ENCODE assay signal across 17 cellular contexts in the genomic region with DNA sequence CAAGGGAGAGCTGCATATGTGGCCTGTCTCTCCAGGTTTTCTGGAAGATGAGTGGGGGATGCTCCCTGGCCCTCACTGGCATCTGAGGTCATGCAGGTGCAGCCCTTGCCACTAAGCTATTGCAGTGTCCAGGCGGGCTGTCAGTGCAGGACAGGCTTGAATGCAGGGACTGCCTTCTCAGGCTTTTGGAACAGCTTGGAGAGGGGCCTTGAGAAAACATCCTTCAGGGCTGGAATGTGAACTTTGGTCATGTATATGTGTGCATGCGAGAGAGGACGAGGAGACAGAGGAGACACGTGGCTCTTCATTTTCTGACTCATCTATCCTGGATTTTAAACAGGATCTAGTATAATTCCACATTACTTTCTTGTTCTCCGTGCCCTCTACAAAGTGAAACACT.
DNase-seq lines count a peak whose midpoint lies in the region; ATAC-seq and TF ChIP-seq lines count a peak whose summit lies in the region.
"Had no signal": no experiment of that assay in that cellular context is flagged by ENCODE, and none has a peak within 500 bp of the region (broad histone marks: within the 10 kb centered on the region; RNA-seq: fewer than 3 reads in every experiment).

No MANE protein-coding gene starts in this region.

- H3K4me1 ChIP-seq in smooth muscle cell (ENCODE audit: low read depth) (peaks cover 15% of the 10 kb centered on the region), uterus (no peaks in the 10 kb centered on the region), tibial nerve (no peaks in the 10 kb centered on the region)

- no peaks in the 10 kb centered on the region for H3K36me3 ChIP-seq in smooth muscle cell (ENCODE audit: low read depth)
- no peaks in the 10 kb centered on the region for H3K36me3 ChIP-seq in uterus
- no peaks in the 10 kb centered on the region for H3K36me3 ChIP-seq in tibial nerve
- H3K36me3 ChIP-seq: adrenal gland, BLaER1, ovary had no signal

- no peak overlapping the region for H3K9ac ChIP-seq in smooth muscle cell (ENCODE audit: low read depth)
- H3K9ac ChIP-seq: BLaER1 had no signal

- no peak for ATAC-seq in activated CD4-positive, CD25-positive, alpha-beta regulatory T cell treated with anti-CD3 and anti-CD28 coated beads, Interleukin-2, amount 50 U/mL, for 24 hours

- TF ChIP-seq EP300 in tibial nerve (IDR thresholded peaks at IDR 0.05) = no peak

- peak overlapping the region; percentile 87 for H3K27ac ChIP-seq in smooth muscle cell (ENCODE audit: low read depth)
- no peak overlapping the region for H3K27ac ChIP-seq in uterus
- H3K27ac ChIP-seq in tibial nerve = no peak overlapping the region
- H3K27ac ChIP-seq: adrenal gland, BLaER1, ovary, PC-9 had no signal

- H3K79me2 ChIP-seq in smooth muscle cell (ENCODE audit: low read depth) = no peaks in the 10 kb centered on the region

- H4K20me1 ChIP-seq in smooth muscle cell (ENCODE audit: low read depth) = no peaks in the 10 kb centered on the region
- H4K20me1 ChIP-seq: BLaER1 had no signal

- peak overlapping the region; percentile 68 for H3K4me2 ChIP-seq in smooth muscle cell
- H3K4me2 ChIP-seq: BLaER1, PC-9 had no signal

- TF ChIP-seq CTCF in fibroblast of mammary gland (conservative IDR thresholded peaks at IDR 0.05; ENCODE audit: control insufficient read depth, insufficient read depth, low read depth, low read length) (no peak), smooth muscle cell (IDR thresholded peaks at IDR 0.05; ENCODE audit: borderline replicate concordance, insufficient read depth, poor library complexity, severe bottlenecking) (no peak), uterus (IDR thresholded peaks at IDR 0.05) (no peak), tibial nerve (IDR thresholded peaks at IDR 0.05) (no peak)

- no peak overlapping the region for H3K4me3 ChIP-seq in fibroblast of mammary gland (ENCODE audit: control insufficient read depth, low read depth, low read length)
- H3K4me3 ChIP-seq in smooth muscle cell = no peak overlapping the region
- no peak overlapping the region for H3K4me3 ChIP-seq in uterus
- H3K4me3 ChIP-seq in tibial nerve = no peak overlapping the region
- H3K4me3 ChIP-seq: adrenal gland, BLaER1, ovary, PC-9 had no signal

- no peak overlapping the region for H2AFZ ChIP-seq in smooth muscle cell (ENCODE audit: low read depth)
- H2AFZ ChIP-seq: PC-9 had no signal

- intact Hi-C loops in uterus (cut with DNase I; ENCODE audit: low total_unique reads) = no loop called here

- WGBS in smooth muscle cell (ENCODE audit: low lambda C conversion rate) = 20% methylated on average over 5 of the region's 5 CpGs
- 59 to 62% methylated on average over 5 of the region's 5 CpGs for WGBS in tibial nerve, 2 donors

- H3F3A ChIP-seq in smooth muscle cell (ENCODE audit: low read depth) = no peaks in the 10 kb centered on the region

- TF ChIP-seq POLR2A in uterus (IDR thresholded peaks at IDR 0.05) (no peak), tibial nerve (IDR thresholded peaks at IDR 0.05) (no peak)

- H3K27me3 ChIP-seq in smooth muscle cell (ENCODE audit: low read depth) (no peaks in the 10 kb centered on the region), uterus (no peaks in the 10 kb centered on the region), tibial nerve (peaks cover 0 to 6% of the 10 kb centered on the region in 2 donors)
- H3K27me3 ChIP-seq: adrenal gland, BLaER1, ovary had no signal

- H3K9me3 ChIP-seq in smooth muscle cell (replicated peaks; ENCODE audit: low read depth) = no peaks in the 10 kb centered on the region
- H3K9me3 ChIP-seq in uterus = no peaks in the 10 kb centered on the region
- H3K9me3 ChIP-seq in tibial nerve = no peaks in the 10 kb centered on the region
- H3K9me3 ChIP-seq: adrenal gland, BLaER1, ovary had no signal

- peak; percentile 33 for DNase-seq in activated effector memory CD4-positive, alpha-beta T cell treated with anti-CD3 and anti-CD28 coated beads, Interleukin-2, amount 50 U/mL, for 16 hours
- no peak for DNase-seq in activated effector memory CD4-positive, alpha-beta T cell treated with Interleukin-2 at 50 U/mL for 16 hours
- peak; percentile 86 for DNase-seq in RPMI7951 (ENCODE audit: low read depth)
- DNase-seq in fibroblast of mammary gland (ENCODE audit: low read depth) = peak; percentile 67
- no peak for DNase-seq in smooth muscle cell (lab: John Stamatoyannopoulos, UW; ENCODE audit: unreplicated experiment)
- no peak for DNase-seq in uterus
- no peak for DNase-seq in tibial nerve (ENCODE audit: low spot score in 2 of 2)
- DNase-seq: effector CD4-positive, alpha-beta T cell; GF-D8; hypothalamus; Karpas-422; ovary; PC-9; stimulated activated CD4-positive, alpha-beta T cell treated with anti-CD3 and anti-CD28 coated beads, Interleukin-1b, Interleukin-23, amount 100 ng/mL, for 48 hours had no signal

Comparison
In these comparisons a context has a peak if more than half of its experiments do, and no peak if none do; other contexts are left out.
1. DNase-seq: peak in activated effector memory CD4-positive, alpha-beta T cell treated with anti-CD3 and anti-CD28 coated beads, Interleukin-2, amount 50 U/mL, for 16 hours (single experiment), RPMI7951 (single experiment) and fibroblast of mammary gland (single experiment); none in activated effector memory CD4-positive, alpha-beta T cell treated with Interleukin-2 at 50 U/mL for 16 hours (single experiment), smooth muscle cell (single experiment), uterus (0 of 2) and tibial nerve (0 of 2).